In the genomic region with DNA sequence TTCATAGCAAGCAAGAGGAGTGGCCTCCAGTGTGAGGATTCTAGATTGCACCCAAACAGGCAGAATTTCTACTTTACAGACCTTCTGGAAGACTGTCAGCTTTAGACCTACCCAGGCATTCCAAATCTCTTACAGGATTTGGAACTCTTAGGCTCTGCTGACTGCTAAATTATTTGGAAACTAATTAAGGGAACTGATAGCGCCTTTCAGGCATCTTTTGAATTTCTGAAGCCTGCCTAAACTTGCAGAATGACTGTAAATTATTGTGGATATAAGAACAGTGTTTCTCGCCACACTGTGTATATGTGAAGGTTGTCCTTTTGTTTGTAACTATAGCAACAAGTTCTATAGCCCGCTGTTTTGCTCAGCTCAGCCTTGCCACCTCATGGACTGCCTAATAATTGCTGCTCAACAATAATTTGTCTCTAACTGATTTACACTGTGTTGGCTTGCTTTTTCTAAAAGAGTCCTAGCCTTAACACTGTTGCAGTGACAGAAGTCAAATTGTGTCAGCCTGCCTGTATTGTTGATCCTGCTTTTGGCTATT, we compare ENCODE assay signal across 8 cellular contexts. TPM values are rescaled to one million over a fixed set of nuclear protein-coding genes. Genes with fewer than 3 reads are reported as not detected.
DNase-seq lines count a peak whose midpoint lies in the region; ATAC-seq, FAIRE-seq and TF ChIP-seq lines count a peak whose summit lies in the region.
"Not testable (repeated sequence)": the region's sequence is repeated elsewhere in the genome, so short reads cannot be mapped to it uniquely, and the experiment has no call there.

No MANE protein-coding gene starts in this region.

- H3K4me3 Mint-ChIP-seq in activated T-helper 1 cell treated with anti-CD3 and anti-CD28 coated beads, Interleukin-12 subunit alpha, Interleukin-12 subunit beta, Interleukin-2, Interleukin-4 antibody, amounts not matched to agents 30 ng/mL and 10 ng/mL and 1 ng/mL, durations not matched to agents 14 hours and 24 hours and 36 hours; stimulated activated naive CD8-positive, alpha-beta T cell treated with anti-CD3 and anti-CD28 coated beads, Interleukin-15, Interleukin-2, amounts not matched to agents 100 ng/mL and 50 ng/mL, for 24 hours: not testable (repeated sequence)

- not testable (repeated sequence) for H3K9me3 ChIP-seq in keratinocyte (ENCODE audit: control insufficient read depth, low read depth, low read length)

- peak overlapping the region; percentile 33 for H3K9ac ChIP-seq in keratinocyte (ENCODE audit: control insufficient read depth, extremely low read depth, insufficient read depth, low read length)

- ATAC-seq in GM19452 (IDR thresholded peaks at IDR 0.05; ENCODE audit: unreplicated experiment): peak; percentile 45
- ATAC-seq in HG02678 (IDR thresholded peaks at IDR 0.05; ENCODE audit: unreplicated experiment): peak; percentile 37
- ATAC-seq in HG03342 (IDR thresholded peaks at IDR 0.05; ENCODE audit: unreplicated experiment): peak; percentile 61

- H3K4me2 ChIP-seq in keratinocyte (ENCODE audit: control insufficient read depth, extremely low read depth, insufficient read depth, low read depth, low read length): not testable (repeated sequence)

- H3K9me1 ChIP-seq in keratinocyte (ENCODE audit: control insufficient read depth, extremely low read depth, insufficient read depth, low read length): not testable (repeated sequence)

- not testable (repeated sequence) for H3K36me3 Mint-ChIP-seq in activated T-helper 1 cell treated with anti-CD3 and anti-CD28 coated beads, Interleukin-12 subunit alpha, Interleukin-12 subunit beta, Interleukin-2, Interleukin-4 antibody, amounts not matched to agents 30 ng/mL and 10 ng/mL and 1 ng/mL, durations not matched to agents 14 hours and 24 hours and 36 hours (ENCODE audit: low read depth); stimulated activated naive CD8-positive, alpha-beta T cell treated with anti-CD3 and anti-CD28 coated beads, Interleukin-15, Interleukin-2, amounts not matched to agents 100 ng/mL and 50 ng/mL, for 24 hours (ENCODE audit: low read depth)

- H3K36me3 ChIP-seq in keratinocyte (ENCODE audit: control insufficient read depth in 2 of 2, extremely low read depth in 1 of 2, insufficient read depth in 2 of 2, low read length in 2 of 2): not testable (repeated sequence)

- H3K27me3 ChIP-seq in keratinocyte (ENCODE audit: control insufficient read depth, extremely low read depth, insufficient read depth, low read length): not testable (repeated sequence)

- FAIRE-seq in GM12891 (lab: Jason Lieb, UNC) (peak; percentile 96), keratinocyte (lab: Jason Lieb, UNC) (peak; percentile 92)

- peaks cover 34% of the 10 kb centered on the region for H3K4me1 Mint-ChIP-seq in activated T-helper 1 cell treated with anti-CD3 and anti-CD28 coated beads, Interleukin-12 subunit alpha, Interleukin-12 subunit beta, Interleukin-2, Interleukin-4 antibody, amounts not matched to agents 30 ng/mL and 10 ng/mL and 1 ng/mL, durations not matched to agents 14 hours and 24 hours and 36 hours (ENCODE audit: low read depth)
- peaks cover 25% of the 10 kb centered on the region for H3K4me1 Mint-ChIP-seq in stimulated activated naive CD8-positive, alpha-beta T cell treated with anti-CD3 and anti-CD28 coated beads, Interleukin-15, Interleukin-2, amounts not matched to agents 100 ng/mL and 50 ng/mL, for 24 hours (ENCODE audit: low read depth)

- peak overlapping the region; percentile 83 for H3K27ac ChIP-seq in keratinocyte (ENCODE audit: control insufficient read depth, insufficient read depth, low read length)

- not testable (repeated sequence) for H4K20me1 ChIP-seq in keratinocyte (ENCODE audit: control insufficient read depth, extremely low read depth, insufficient read depth, low read length)

- peak in 1 of 3 experiments; percentile 10 for TF ChIP-seq CTCF in keratinocyte (optimal IDR thresholded peaks at IDR 0.05 in 1 of 3, IDR thresholded peaks at IDR 0.05 in 1 of 3, conservative IDR thresholded peaks at IDR 0.05 in 1 of 3; ENCODE audit: extremely low read depth in 1 of 3, insufficient read depth in 2 of 3, low read length in 3 of 3)

- H3K4me3 ChIP-seq in keratinocyte (ENCODE audit: control insufficient read depth in 2 of 3, extremely low read depth in 1 of 3, insufficient read depth in 2 of 3, low read depth in 1 of 3, low read length in 3 of 3): not testable (repeated sequence)

- H2AFZ ChIP-seq in keratinocyte (ENCODE audit: control insufficient read depth, low read length): not testable (repeated sequence)

- not testable (repeated sequence) for TF ChIP-seq POLR2A in GM12891 (IDR thresholded peaks at IDR 0.05; ENCODE audit: low read depth, low read length)

- not testable (repeated sequence) for DNase-seq in GM12891 (ENCODE audit: insufficient read length, low spot score); activated T-helper 1 cell treated with anti-CD3 and anti-CD28 coated beads, Interleukin-12 subunit alpha, Interleukin-12 subunit beta, Interleukin-2, Interleukin-4 antibody, amounts not matched to agents 30 ng/mL and 10 ng/mL and 1 ng/mL, durations not matched to agents 14 hours and 24 hours and 36 hours (ENCODE audit: low spot score); keratinocyte (ENCODE audit: low read depth, low spot score)
- peak; percentile 21 for DNase-seq in NCI-H748 (lab: John Stamatoyannopoulos, UW; ENCODE audit: unreplicated experiment)

- not testable (repeated sequence) for H3K79me2 ChIP-seq in keratinocyte (ENCODE audit: control insufficient read depth, insufficient read depth, low read length)

- dilution Hi-C loops in keratinocyte (cut with MboI; ENCODE audit: extremely low pct_ligation_motif_present, low sequenced_read_pairs): not testable (repeated sequence)

- not testable (repeated sequence) for H3K27me3 Mint-ChIP-seq in activated T-helper 1 cell treated with anti-CD3 and anti-CD28 coated beads, Interleukin-12 subunit alpha, Interleukin-12 subunit beta, Interleukin-2, Interleukin-4 antibody, amounts not matched to agents 30 ng/mL and 10 ng/mL and 1 ng/mL, durations not matched to agents 14 hours and 24 hours and 36 hours (ENCODE audit: insufficient read depth); stimulated activated naive CD8-positive, alpha-beta T cell treated with anti-CD3 and anti-CD28 coated beads, Interleukin-15, Interleukin-2, amounts not matched to agents 100 ng/mL and 50 ng/mL, for 24 hours

- H3K4me1 ChIP-seq in keratinocyte (ENCODE audit: control insufficient read depth, extremely low read depth, insufficient read depth, low read length): peaks cover 13% of the 10 kb centered on the region

- peak overlapping the region; percentile 89 for H3K27ac Mint-ChIP-seq in activated T-helper 1 cell treated with anti-CD3 and anti-CD28 coated beads, Interleukin-12 subunit alpha, Interleukin-12 subunit beta, Interleukin-2, Interleukin-4 antibody, amounts not matched to agents 30 ng/mL and 10 ng/mL and 1 ng/mL, durations not matched to agents 14 hours and 24 hours and 36 hours
- peak overlapping the region; percentile 78 for H3K27ac Mint-ChIP-seq in stimulated activated naive CD8-positive, alpha-beta T cell treated with anti-CD3 and anti-CD28 coated beads, Interleukin-15, Interleukin-2, amounts not matched to agents 100 ng/mL and 50 ng/mL, for 24 hours

- intact Hi-C loops in activated T-helper 1 cell treated with anti-CD3 and anti-CD28 coated beads, Interleukin-12 subunit alpha, Interleukin-12 subunit beta, Interleukin-2, Interleukin-4 antibody, amounts not matched to agents 30 ng/mL and 10 ng/mL and 1 ng/mL, durations not matched to agents 14 hours and 24 hours and 36 hours (cut with micrococcal nuclease): loop anchor here (5.0 kb wide), 1 partner anchor 33 kb away; a partner anchor contains a TSS

- H3K9me3 Mint-ChIP-seq in activated T-helper 1 cell treated with anti-CD3 and anti-CD28 coated beads, Interleukin-12 subunit alpha, Interleukin-12 subunit beta, Interleukin-2, Interleukin-4 antibody, amounts not matched to agents 30 ng/mL and 10 ng/mL and 1 ng/mL, durations not matched to agents 14 hours and 24 hours and 36 hours; stimulated activated naive CD8-positive, alpha-beta T cell treated with anti-CD3 and anti-CD28 coated beads, Interleukin-15, Interleukin-2, amounts not matched to agents 100 ng/mL and 50 ng/mL, for 24 hours: not testable (repeated sequence)

TF ChIP-seq in GM12891, 5 proteins besides CTCF, POLR2A, EP300 and RAD21:
- TF ChIP-seq SPI1 (IDR thresholded peaks at IDR 0.05; ENCODE audit: low read depth, low read length): peak; percentile 55
TF ChIP-seq in GM12891: peak in this region for 1; not testable (repeated sequence) for 4.

RNA-seq across cellular contexts. Expression of a gene that starts 32.6 kb away (rescaled TPM):
- 1.7 TPM for polyA plus RNA-seq in GM12891 (2012; ENCODE audit: low read depth, missing spikeins)
- 1.2 and 2.1 TPM in 2 replicates for total RNA-seq in activated T-helper 1 cell treated with anti-CD3 and anti-CD28 coated beads, Interleukin-12 subunit alpha, Interleukin-12 subunit beta, Interleukin-2, Interleukin-4 antibody, amounts not matched to agents 30 ng/mL and 10 ng/mL and 1 ng/mL, durations not matched to agents 14 hours and 24 hours and 36 hours
- 3.0 to 5.7 TPM (median 5.2 TPM) in 3 replicates for polyA plus RNA-seq in keratinocyte
- polyA plus RNA-seq in keratinocyte (2011; ENCODE audit: low read depth): 20.4 TPM
- 1.7 and 2.6 TPM in 2 replicates for polyA plus RNA-seq in keratinocyte (2011; cell fraction: cytosol; rRNA removed)
- polyA plus RNA-seq in keratinocyte (2011; cell fraction: nucleus; rRNA removed): 19.9 and 20.4 TPM in 2 replicates
- polyA plus RNA-seq in keratinocyte (2012; ENCODE audit: low replicate concordance): 1.3 and 8.8 TPM in 2 replicates
- 0.26 to 6.6 TPM (median 2.5 TPM) in 3 replicates for polyA minus RNA-seq in keratinocyte
- not detected for polyA minus RNA-seq in keratinocyte (2011; cell fraction: cytosol; rRNA and poly(A)+ RNA removed)
- 4.2 and 9.8 TPM in 2 replicates for polyA minus RNA-seq in keratinocyte (2011; cell fraction: nucleus; rRNA and poly(A)+ RNA removed)

RNA-seq across cellular contexts. Expression of a gene that starts 44.6 kb away (rescaled TPM):
- 6.5 TPM for polyA plus RNA-seq in GM12891 (2012; ENCODE audit: low read depth, missing spikeins)
- 4.0 and 4.7 TPM in 2 replicates for total RNA-seq in activated T-helper 1 cell treated with anti-CD3 and anti-CD28 coated beads, Interleukin-12 subunit alpha, Interleukin-12 subunit beta, Interleukin-2, Interleukin-4 antibody, amounts not matched to agents 30 ng/mL and 10 ng/mL and 1 ng/mL, durations not matched to agents 14 hours and 24 hours and 36 hours
- 0.01 to 0.05 TPM in 2 of 3 replicates, not detected in the other for polyA plus RNA-seq in keratinocyte
- polyA plus RNA-seq in keratinocyte (2011; ENCODE audit: low read depth): not detected
- not detected in 2 replicates for polyA plus RNA-seq in keratinocyte (2011; cell fraction: cytosol; rRNA removed)
- not detected in 2 replicates for polyA plus RNA-seq in keratinocyte (2011; cell fraction: nucleus; rRNA removed)
- polyA plus RNA-seq in keratinocyte (2012; ENCODE audit: low replicate concordance): 0.02 and 0.44 TPM in 2 replicates
- not detected in 3 replicates for polyA minus RNA-seq in keratinocyte
- not detected for polyA minus RNA-seq in keratinocyte (2011; cell fraction: cytosol; rRNA and poly(A)+ RNA removed)
- not detected in 2 replicates for polyA minus RNA-seq in keratinocyte (2011; cell fraction: nucleus; rRNA and poly(A)+ RNA removed)
